8 cellular contexts compared by ENCODE assay signal in the genomic region with DNA sequence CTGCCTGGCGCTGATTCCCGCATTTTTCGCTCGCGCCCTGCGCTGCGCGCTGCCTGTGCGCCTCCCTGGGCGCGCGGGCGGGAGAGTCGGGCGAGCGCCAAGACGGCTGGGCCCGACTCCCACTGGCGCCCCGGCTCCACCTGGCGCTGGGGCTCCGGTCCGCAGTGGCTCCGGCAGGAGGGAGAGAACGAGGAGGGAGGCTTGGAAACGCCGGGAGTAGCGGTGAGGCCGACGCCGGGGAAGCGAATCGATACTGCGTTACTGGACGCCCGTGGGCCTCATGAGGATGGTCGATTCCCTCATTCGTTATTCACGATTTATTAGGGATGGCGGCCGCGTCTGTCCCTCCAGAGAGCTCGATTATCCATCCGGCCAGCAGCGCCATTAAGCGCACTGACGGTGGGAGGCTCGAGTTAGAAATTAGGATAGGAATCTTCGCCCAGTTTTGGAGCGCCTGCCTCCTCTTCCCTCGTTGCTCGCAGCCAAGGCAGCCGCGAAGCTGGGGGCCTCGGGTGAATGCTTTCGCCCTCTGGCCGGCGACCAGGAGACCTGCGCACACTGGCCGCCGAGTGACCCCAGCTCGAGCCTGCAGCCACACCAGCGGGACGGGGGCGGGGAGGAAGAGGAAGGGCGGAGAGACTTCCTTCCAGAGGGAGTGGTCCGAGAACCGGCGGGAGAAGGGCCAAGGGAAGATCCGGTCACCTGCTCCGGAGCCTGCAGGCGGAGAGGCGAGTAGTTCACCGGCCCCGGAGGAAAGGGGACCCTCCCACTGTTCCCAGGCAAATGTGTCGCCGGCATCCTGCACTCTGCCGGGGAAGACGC. TPM values are rescaled to one million over a fixed set of nuclear protein-coding genes. Genes with fewer than 3 reads are reported as not detected.
DNase-seq lines count a peak whose midpoint lies in the region; ATAC-seq and TF ChIP-seq lines count a peak whose summit lies in the region.

No MANE protein-coding gene starts in this region.

- no peak overlapping the region for H2AK5ac ChIP-seq in mesenchymal stem cell (ENCODE audit: low read length, severe bottlenecking)

- peak in 2 of 4 donors; percentile 73 to 83 for TF ChIP-seq EP300 in upper lobe of left lung (IDR thresholded peaks at IDR 0.05)

- peak overlapping the region; percentile 80 for H4K8ac ChIP-seq in mesenchymal stem cell (ENCODE audit: low read length)

- peak overlapping the region; percentile 39 for H2BK120ac ChIP-seq in mesenchymal stem cell (ENCODE audit: low read depth, low read length)

- H3K9me3 ChIP-seq in HUES48 (ENCODE audit: control insufficient read depth, insufficient read depth, low read length) = no peaks in the 10 kb centered on the region
- H3K9me3 ChIP-seq in effector memory CD4-positive, alpha-beta T cell (ENCODE audit: control insufficient read depth, low read length) = no peaks in the 10 kb centered on the region
- no peaks in the 10 kb centered on the region for H3K9me3 ChIP-seq in mesenchymal stem cell (ENCODE audit: control insufficient read depth, low read length)
- no peaks in the 10 kb centered on the region for H3K9me3 ChIP-seq in upper lobe of left lung

- peak in 3 of 6 experiments; percentile 4 to 8 (median 5) for TF ChIP-seq CTCF in upper lobe of left lung (IDR thresholded peaks at IDR 0.05)

- peaks cover 5% of the 10 kb centered on the region for H3K36me3 ChIP-seq in HUES48 (ENCODE audit: control insufficient read depth, insufficient read depth, low read length)
- no peaks in the 10 kb centered on the region for H3K36me3 ChIP-seq in effector memory CD4-positive, alpha-beta T cell (ENCODE audit: control insufficient read depth, insufficient read depth, low read length)
- peaks cover 9 to 13% of the 10 kb centered on the region in 2 experiments for H3K36me3 ChIP-seq in mesenchymal stem cell (ENCODE audit: control insufficient read depth in 1 of 2, insufficient read depth in 2 of 2, low read depth in 1 of 2, low read length in 2 of 2)
- H3K36me3 ChIP-seq in upper lobe of left lung = peaks cover 0 to 2% (median 0%) of the 10 kb centered on the region in 4 donors

- peak overlapping the region; percentile 24 to 93 for H2BK12ac ChIP-seq in mesenchymal stem cell (ENCODE audit: low read length in 2 of 2)

- H3K23ac ChIP-seq in mesenchymal stem cell (ENCODE audit: low read length in 2 of 2) = peak overlapping the region in 1 of 2 experiments; percentile 94

- H3K27me3 ChIP-seq in HUES48 (ENCODE audit: control insufficient read depth, insufficient read depth, low read length) (peaks cover 8% of the 10 kb centered on the region), mesenchymal stem cell (ENCODE audit: control insufficient read depth in 1 of 2, insufficient read depth in 1 of 2, low read length in 2 of 2) (no peaks in the 10 kb centered on the region), upper lobe of left lung (peaks cover 0 to 14% (median 2%) of the 10 kb centered on the region in 4 donors)
- H3K27me3 ChIP-seq in effector memory CD4-positive, alpha-beta T cell (replicated peaks; ENCODE audit: control insufficient read depth, insufficient read depth, low read length, poor library complexity, severe bottlenecking) = peaks cover 34% of the 10 kb centered on the region

- WGBS in mesenchymal stem cell = under 1% methylated on average over 76 of the region's 79 CpGs
- WGBS in upper lobe of left lung, 2 donors = 0 to 2% methylated on average over 2 to 47 of the region's 79 CpGs

- H3K27ac ChIP-seq in HUES48 (ENCODE audit: low read depth, low read length) = peak overlapping the region; percentile 84
- no peak overlapping the region for H3K27ac ChIP-seq in effector memory CD4-positive, alpha-beta T cell (ENCODE audit: insufficient read depth, low read length, poor library complexity, severe bottlenecking)
- peak overlapping the region; percentile 31 for H3K27ac ChIP-seq in mesenchymal stem cell (ENCODE audit: low read length, poor library complexity, severe bottlenecking)
- peak overlapping the region; percentile 89 to 95 (median 92) for H3K27ac ChIP-seq in upper lobe of left lung

- H3K4me1 ChIP-seq in HUES48 (ENCODE audit: control insufficient read depth, insufficient read depth, low read length) = peaks cover 29% of the 10 kb centered on the region
- peaks cover 54% of the 10 kb centered on the region for H3K4me1 ChIP-seq in effector memory CD4-positive, alpha-beta T cell (ENCODE audit: control insufficient read depth, insufficient read depth, low read length, poor library complexity, severe bottlenecking)
- H3K4me1 ChIP-seq in mesenchymal stem cell (ENCODE audit: control insufficient read depth, insufficient read depth, low read depth, low read length) = peaks cover 48% of the 10 kb centered on the region
- peaks cover 58 to 82% (median 78%) of the 10 kb centered on the region in 4 donors for H3K4me1 ChIP-seq in upper lobe of left lung

- DNase-seq in DMS114 treated with DMSO at 0.1 percent for 48 hours (lab: John Stamatoyannopoulos, UW; ENCODE audit: unreplicated experiment) = peak; percentile 77
- peak; percentile 84 for DNase-seq in SK-MEL-5 (ENCODE audit: low read depth, low spot score)
- DNase-seq in effector memory CD4-positive, alpha-beta T cell = no peak
- peak; percentile 68 for DNase-seq in mesenchymal stem cell
- DNase-seq in upper lobe of left lung = peak; percentile 91 to 93

- peak overlapping the region; percentile 97 for H3K4me2 ChIP-seq in mesenchymal stem cell (ENCODE audit: low read length, poor library complexity, severe bottlenecking)

- in situ Hi-C loops in SK-MEL-5 (cut with HindIII; ENCODE audit: low pct_unique_long_range_greater_than_20kb, low sequenced_read_pairs) = no loop called here

- H4K91ac ChIP-seq in mesenchymal stem cell (ENCODE audit: low read length) = peak overlapping the region; percentile 65

- TF ChIP-seq POLR2A in upper lobe of left lung (IDR thresholded peaks at IDR 0.05) = peak in 3 of 4 donors; percentile 27 to 77 (median 57)

- peak overlapping the region; percentile 44 for H2AFZ ChIP-seq in mesenchymal stem cell (ENCODE audit: low read depth, low read length)

- H2BK15ac ChIP-seq in mesenchymal stem cell (ENCODE audit: low read depth, poor library complexity, severe bottlenecking) = peak overlapping the region; percentile 99

- H2BK5ac ChIP-seq in mesenchymal stem cell (ENCODE audit: low read depth, low read length, poor library complexity, severe bottlenecking) = no peak overlapping the region

- peak overlapping the region; percentile 68 to 98 for H3K4ac ChIP-seq in mesenchymal stem cell (ENCODE audit: low read depth in 1 of 2, low read length in 2 of 2)

- ATAC-seq in upper lobe of left lung (ENCODE audit: low FRiP score in 2 of 2) (peak; percentile 38 to 51), GM21717 (IDR thresholded peaks at IDR 0.05; ENCODE audit: unreplicated experiment) (no peak), GM21786 (IDR thresholded peaks at IDR 0.05; ENCODE audit: unreplicated experiment) (no peak)

- H3K4me3 ChIP-seq in HUES48 (ENCODE audit: low read depth, low read length) (peak overlapping the region; percentile 93), mesenchymal stem cell (ENCODE audit: insufficient read depth in 1 of 2, low read depth in 1 of 2, low read length in 2 of 2) (peak overlapping the region; percentile 61 to 88), upper lobe of left lung (peak overlapping the region; percentile 46 to 86 (median 84))
- H3K4me3 ChIP-seq in effector memory CD4-positive, alpha-beta T cell (ENCODE audit: insufficient read depth, low read depth, low read length, poor library complexity, severe bottlenecking) = peak overlapping the region; percentile 52

- peak overlapping the region; percentile 70 for H3K9ac ChIP-seq in HUES48 (ENCODE audit: low read depth, low read length)
- peak overlapping the region; percentile 86 for H3K9ac ChIP-seq in mesenchymal stem cell (ENCODE audit: low read length)

- H3K14ac ChIP-seq in mesenchymal stem cell (ENCODE audit: low read length in 2 of 2) = peak overlapping the region in 1 of 2 experiments; percentile 58

- H3K79me1 ChIP-seq in mesenchymal stem cell (replicated peaks; ENCODE audit: low read length, poor library complexity, severe bottlenecking) = peaks cover 4% of the 10 kb centered on the region

- H3K18ac ChIP-seq in mesenchymal stem cell (ENCODE audit: low read depth in 1 of 2, low read length in 2 of 2) = peak overlapping the region; percentile 61 to 87

RNA-seq across cellular contexts. Expression of a gene that starts 1.3 kb away (rescaled TPM):
- total RNA-seq in SK-MEL-5 (2014; rRNA removed; shearing (Covaris generic)) = 3.5 and 4.3 TPM in 2 replicates
- polyA plus RNA-seq in SK-MEL-5 (2015; cell fraction: cytosol; rRNA removed) = 38.5 and 43.0 TPM in 2 replicates
- 37.7 and 48.0 TPM in 2 replicates for polyA plus RNA-seq in SK-MEL-5 (2015; cell fraction: nucleus; rRNA removed)
- polyA plus RNA-seq in mesenchymal stem cell (2013, experiment 1 of 2) = 50.8 TPM
- 51.3 TPM for polyA plus RNA-seq in mesenchymal stem cell (2013, experiment 2 of 2)
- total RNA-seq in upper lobe of left lung = 10 to 100 TPM; 14.6 to 51.7 (median 31.9) TPM

RNA-seq across cellular contexts. Expression of a gene that starts 3.1 kb away (rescaled TPM):
- 300 and 342 TPM in 2 replicates for total RNA-seq in SK-MEL-5 (2014; rRNA removed; shearing (Covaris generic))
- polyA plus RNA-seq in SK-MEL-5 (2015; cell fraction: cytosol; rRNA removed) = 235 and 321 TPM in 2 replicates
- 50.7 and 62.3 TPM in 2 replicates for polyA plus RNA-seq in SK-MEL-5 (2015; cell fraction: nucleus; rRNA removed)
- polyA plus RNA-seq in mesenchymal stem cell (2013, experiment 1 of 2) = 203 TPM
- polyA plus RNA-seq in mesenchymal stem cell (2013, experiment 2 of 2) = 206 TPM
- 100 to 1,000 TPM in 2 of 6 donors, 10 to 100 TPM in 4; 61.8 to 157 (median 79.2) TPM for total RNA-seq in upper lobe of left lung

RNA-seq across cellular contexts. Expression of a gene that starts 19.3 kb away (rescaled TPM):
- total RNA-seq in SK-MEL-5 (2014; rRNA removed; shearing (Covaris generic)) = 6.0 and 7.1 TPM in 2 replicates
- 24.0 and 34.6 TPM in 2 replicates for polyA plus RNA-seq in SK-MEL-5 (2015; cell fraction: cytosol; rRNA removed)
- 4.6 and 6.3 TPM in 2 replicates for polyA plus RNA-seq in SK-MEL-5 (2015; cell fraction: nucleus; rRNA removed)
- polyA plus RNA-seq in mesenchymal stem cell (2013, experiment 1 of 2) = 18.8 TPM
- 19.6 TPM for polyA plus RNA-seq in mesenchymal stem cell (2013, experiment 2 of 2)
- 10 to 100 TPM in 4 of 6 donors, 1 to 10 TPM in 2; 6.3 to 49.7 (median 15.9) TPM for total RNA-seq in upper lobe of left lung

RNA-seq across cellular contexts. Expression of a gene that starts 44.4 kb away (rescaled TPM):
- total RNA-seq in SK-MEL-5 (2014; rRNA removed; shearing (Covaris generic)) = 18.7 and 19.1 TPM in 2 replicates
- 29.6 and 43.8 TPM in 2 replicates for polyA plus RNA-seq in SK-MEL-5 (2015; cell fraction: cytosol; rRNA removed)
- polyA plus RNA-seq in SK-MEL-5 (2015; cell fraction: nucleus; rRNA removed) = 117 TPM in 2 replicates
- polyA plus RNA-seq in mesenchymal stem cell (2013, experiment 1 of 2) = 12.6 TPM
- 11.8 TPM for polyA plus RNA-seq in mesenchymal stem cell (2013, experiment 2 of 2)
- total RNA-seq in upper lobe of left lung = 100 to 1,000 TPM in 4 of 6 donors, 10 to 100 TPM in 2; 69.2 to 305 (median 122) TPM

RNA-seq across cellular contexts. Expression of a gene that starts 49.9 kb away (rescaled TPM):
- 21.6 and 23.1 TPM in 2 replicates for total RNA-seq in SK-MEL-5 (2014; rRNA removed; shearing (Covaris generic))
- polyA plus RNA-seq in SK-MEL-5 (2015; cell fraction: cytosol; rRNA removed) = 28.2 and 40.1 TPM in 2 replicates
- polyA plus RNA-seq in SK-MEL-5 (2015; cell fraction: nucleus; rRNA removed) = 64.3 and 71.2 TPM in 2 replicates
- polyA plus RNA-seq in mesenchymal stem cell (2013, experiment 1 of 2) = 32.6 TPM
- 29.2 TPM for polyA plus RNA-seq in mesenchymal stem cell (2013, experiment 2 of 2)
- total RNA-seq in upper lobe of left lung = 10 to 100 TPM; 36.3 to 67.1 (median 38.8) TPM

Comparison
In these comparisons a context has a peak if more than half of its experiments do, and no peak if none do; other contexts are left out.
1. DNase-seq: peak in DMS114 treated with DMSO at 0.1 percent for 48 hours (single experiment), SK-MEL-5 (single experiment), mesenchymal stem cell (single experiment) and upper lobe of left lung (2 of 2); none in effector memory CD4-positive, alpha-beta T cell (0 of 3).
2. ATAC-seq: peak in upper lobe of left lung (2 of 2); none in GM21717 (single experiment) and GM21786 (single experiment).
3. Peak in every context shown above with its lines, with median percentiles within 50 percentile points of each other: H3K4me3 ChIP-seq.